9 cellular contexts compared by ENCODE assay signal in the genomic region with DNA sequence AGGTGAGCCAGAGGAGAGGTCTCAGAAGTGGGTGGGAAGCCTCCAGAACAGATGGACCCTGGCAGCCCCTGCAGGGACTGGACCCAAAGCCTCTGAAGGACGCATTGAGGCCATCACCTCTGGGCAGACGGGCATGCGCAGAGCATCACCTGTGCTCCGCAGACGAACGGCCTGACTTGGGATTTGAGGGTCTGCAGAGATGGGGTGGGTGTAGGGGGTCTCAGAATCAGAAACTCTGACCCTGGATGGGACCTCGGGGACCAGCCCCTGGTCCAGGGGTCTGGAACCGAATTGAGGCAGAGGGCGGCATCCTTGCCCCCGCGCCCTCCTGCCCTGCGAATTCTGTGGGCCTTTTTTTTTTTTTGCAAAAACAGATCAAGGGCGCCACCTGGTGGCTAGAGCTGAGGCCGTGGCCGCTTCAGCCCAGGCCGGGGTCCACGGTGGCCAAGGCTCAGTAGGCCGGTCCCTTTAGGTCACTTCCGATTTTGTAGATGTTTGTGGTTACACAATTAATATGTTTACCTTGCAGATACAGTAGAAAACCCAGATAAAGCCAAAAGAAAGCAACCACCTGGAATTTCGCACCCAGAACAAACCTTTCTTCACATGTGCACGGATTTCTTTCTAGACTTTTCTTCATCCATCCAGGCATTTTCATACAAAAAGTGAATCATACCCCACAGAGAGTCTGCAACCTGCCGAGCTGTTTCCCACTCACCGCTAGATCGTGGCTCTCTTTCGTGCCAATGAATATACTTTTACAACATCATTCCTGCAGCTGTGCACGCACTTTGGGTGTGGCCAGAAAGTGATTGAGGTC. TPM values are rescaled to one million over a fixed set of nuclear protein-coding genes. Genes with fewer than 3 reads are reported as not detected.
DNase-seq lines count a peak whose midpoint lies in the region; ATAC-seq and TF ChIP-seq lines count a peak whose summit lies in the region.
"Had no signal": no experiment of that assay in that cellular context is flagged by ENCODE, and none has a peak within 500 bp of the region (broad histone marks: within the 10 kb centered on the region; RNA-seq: fewer than 3 reads in every experiment).

No MANE protein-coding gene starts in this region.

- ATAC-seq in T-cell (replicated peaks in 1 of 4): peak in 1 of 4 experiments; percentile 43
- ATAC-seq in body of pancreas: peak; percentile 34
- ATAC-seq in left colon: peak; percentile 26
- peak; percentile 44 to 47 for ATAC-seq in stimulated activated naive B cell treated with anti-CD40 and anti-IgM and Interleukin-4, amounts not matched to agents 10 μg/mL and 1 μg/mL and 100 μg/mL, for 72 hours (replicated peaks)
- ATAC-seq in GM18519 (IDR thresholded peaks at IDR 0.05; ENCODE audit: low FRiP score, unreplicated experiment): no peak

- H3K27ac ChIP-seq in HL-60 (replicated peaks) (no peak overlapping the region), body of pancreas (no peak overlapping the region)
- H3K27ac ChIP-seq: skin epidermis had no signal

- TF ChIP-seq POLR2A in body of pancreas (IDR thresholded peaks at IDR 0.05): no peak

- H3K4me3 Mint-ChIP-seq in T-cell: no peak overlapping the region
- H3K4me3 Mint-ChIP-seq in stimulated activated naive B cell treated with anti-CD40 and anti-IgM and Interleukin-4, amounts not matched to agents 10 μg/mL and 1 μg/mL and 100 μg/mL, for 72 hours: no peak overlapping the region

- TF ChIP-seq CTCF in HL-60 (IDR thresholded peaks at IDR 0.05; ENCODE audit: insufficient read depth, low read length) (peak; percentile 15), body of pancreas (IDR thresholded peaks at IDR 0.05) (peak; percentile 57 to 85 (median 71))

- peaks cover 5% of the 10 kb centered on the region for H3K27me3 ChIP-seq in HL-60 (ENCODE audit: insufficient read depth, poor library complexity, severe bottlenecking)
- peaks cover 0 to 7% of the 10 kb centered on the region in 2 donors for H3K27me3 ChIP-seq in body of pancreas

- POLR2A ChIA-PET in T-cell (lab: Charles Lee): no interaction called here

- intact Hi-C loops in body of pancreas (cut with DNase I) (loop anchor here (2.0 kb wide), 1 partner anchor 78 kb away; no protein-coding TSS in a partner anchor), left colon (cut with DNase I, micrococcal nuclease) (loop anchor here (5.0 to 10.0 kb wide), 3 partner anchors 77 to 220 kb away; no protein-coding TSS in a partner anchor)

- H3K36me3 ChIP-seq in body of pancreas (replicated peaks in 1 of 2; ENCODE audit: insufficient read depth in 1 of 2, low read depth in 2 of 2): no peaks in the 10 kb centered on the region

- peaks cover 2 to 10% (median 6%) of the 10 kb centered on the region in 3 donors for H3K4me1 Mint-ChIP-seq in T-cell
- H3K4me1 Mint-ChIP-seq in stimulated activated naive B cell treated with anti-CD40 and anti-IgM and Interleukin-4, amounts not matched to agents 10 μg/mL and 1 μg/mL and 100 μg/mL, for 72 hours: peaks cover 16 to 22% of the 10 kb centered on the region in 2 donors

- no peak overlapping the region for H3K27ac Mint-ChIP-seq in T-cell
- no peak overlapping the region for H3K27ac Mint-ChIP-seq in stimulated activated naive B cell treated with anti-CD40 and anti-IgM and Interleukin-4, amounts not matched to agents 10 μg/mL and 1 μg/mL and 100 μg/mL, for 72 hours

- DNase-seq in COLO668 (lab: John Stamatoyannopoulos, UW; ENCODE audit: unreplicated experiment): peak; percentile 55
- DNase-seq in HL-60 (ENCODE audit: low read depth in 1 of 2, low spot score in 1 of 2): peak; percentile 13 to 23
- DNase-seq in T-cell: peak in 24 of 34 experiments; percentile 19 to 62 (median 44)
- peak; percentile 41 to 67 (median 56) for DNase-seq in body of pancreas
- DNase-seq in left colon: peak in 1 of 2 donors; percentile 77
- no peak for DNase-seq in stimulated activated naive B cell treated with anti-CD40 and anti-IgM and Interleukin-4, amounts not matched to agents 10 μg/mL and 1 μg/mL and 100 μg/mL, for 72 hours
- no peak for DNase-seq in NCI-H1048 (lab: John Stamatoyannopoulos, UW)

- H3K4me3 ChIP-seq in HL-60 (replicated peaks; ENCODE audit: insufficient read depth, low read length) (no peak overlapping the region), body of pancreas (no peak overlapping the region)
- H3K4me3 ChIP-seq: skin epidermis had no signal

- no peaks in the 10 kb centered on the region for H3K36me3 Mint-ChIP-seq in T-cell
- H3K36me3 Mint-ChIP-seq in stimulated activated naive B cell treated with anti-CD40 and anti-IgM and Interleukin-4, amounts not matched to agents 10 μg/mL and 1 μg/mL and 100 μg/mL, for 72 hours: peaks cover 0 to 1% of the 10 kb centered on the region in 2 donors

- no peaks in the 10 kb centered on the region for H3K9me3 Mint-ChIP-seq in T-cell
- no peaks in the 10 kb centered on the region for H3K9me3 Mint-ChIP-seq in stimulated activated naive B cell treated with anti-CD40 and anti-IgM and Interleukin-4, amounts not matched to agents 10 μg/mL and 1 μg/mL and 100 μg/mL, for 72 hours

- no peaks in the 10 kb centered on the region for H3K9me3 ChIP-seq in body of pancreas

- CTCF ChIA-PET in T-cell (lab: Charles Lee): interaction anchor here (0.6 to 1.1 kb wide), 7 partner anchors 11 to 1863 kb away, joined by 3 to 12 read pairs (median 3); no protein-coding TSS in a partner anchor

- peaks cover 0 to 5% of the 10 kb centered on the region in 2 donors for H3K27me3 Mint-ChIP-seq in T-cell
- peaks cover 8 to 21% of the 10 kb centered on the region in 2 donors for H3K27me3 Mint-ChIP-seq in stimulated activated naive B cell treated with anti-CD40 and anti-IgM and Interleukin-4, amounts not matched to agents 10 μg/mL and 1 μg/mL and 100 μg/mL, for 72 hours

- peaks cover 8% of the 10 kb centered on the region for H3K4me1 ChIP-seq in body of pancreas

- 25 to 27% methylated on average over 18 to 26 of the region's 26 CpGs for WGBS in body of pancreas, 2 donors

RNA-seq across cellular contexts. Expression of a gene that starts 25.9 kb away (rescaled TPM):
- total RNA-seq in T-cell (10 to 100 TPM in 4 of 5 donors, 1 to 10 TPM in 1; 8.6 to 41.1 (median 20.6) TPM), body of pancreas (under 1 TPM in 1 of 2 donors, not detected in 1; 0.26 TPM), left colon (1 to 10 TPM; 4.0 to 6.8 TPM)

RNA-seq across cellular contexts. Expression of a gene that starts 33.4 kb away (rescaled TPM):
- total RNA-seq in T-cell (under 1 TPM in 3 of 5 donors, not detected in 2; 0.25 to 0.53 (median 0.26) TPM), body of pancreas (10 to 100 TPM; 14.3 to 33.3 TPM), left colon (100 to 1,000 TPM; 214 to 328 TPM)

Comparison
In these comparisons a context has a peak if more than half of its experiments do, and no peak if none do; other contexts are left out.
1. DNase-seq: peak in COLO668 (single experiment), HL-60 (2 of 2), T-cell (24 of 34) and body of pancreas (4 of 4); none in stimulated activated naive B cell treated with anti-CD40 and anti-IgM and Interleukin-4, amounts not matched to agents 10 μg/mL and 1 μg/mL and 100 μg/mL, for 72 hours (single experiment) and NCI-H1048 (single experiment).
2. RNA of a gene that starts 33.4 kb away (total RNA-seq): 214 to 328 TPM in left colon and 14.3 to 33.3 TPM in body of pancreas; 0.25 to 0.53 TPM in T-cell; every median in the first group is over 10 times any median in the second.